In genomic region chr2:70954886-70955285, GRCh38 we compare ENCODE assay signal across 11 cellular contexts. TPM values are rescaled to one million over a fixed set of nuclear protein-coding genes. Genes with fewer than 3 reads are reported as not detected.
"Had no signal": no experiment of that assay in that cellular context is flagged by ENCODE, and none has a peak within 500 bp of the region (broad histone marks: within the 10 kb centered on the region; RNA-seq: fewer than 3 reads in every experiment).

No MANE protein-coding gene starts in this region.

- H3K27ac Mint-ChIP-seq: activated naive CD8-positive, alpha-beta T cell treated with anti-CD3 and anti-CD28 coated beads for 36 hours; T-helper 2 cell treated with Interferon-gamma antibody and Interleukin-4, amounts not matched to agents 5 μg/mL and 100 μg/mL, for 36 hours had no signal

- ATAC-seq: activated CD4-positive, CD25-positive, alpha-beta regulatory T cell treated with anti-CD3 and anti-CD28 coated beads, Interleukin-2, amount 50 U/mL, for 24 hours; left colon; pancreas had no signal

- H3K36me3 Mint-ChIP-seq: activated naive CD8-positive, alpha-beta T cell treated with anti-CD3 and anti-CD28 coated beads for 36 hours had no signal

- H3K4me3 Mint-ChIP-seq: activated naive CD8-positive, alpha-beta T cell treated with anti-CD3 and anti-CD28 coated beads for 36 hours; T-helper 2 cell treated with Interferon-gamma antibody and Interleukin-4, amounts not matched to agents 5 μg/mL and 100 μg/mL, for 36 hours had no signal

- H3K9me3 Mint-ChIP-seq: activated naive CD8-positive, alpha-beta T cell treated with anti-CD3 and anti-CD28 coated beads for 36 hours; T-helper 2 cell treated with Interferon-gamma antibody and Interleukin-4, amounts not matched to agents 5 μg/mL and 100 μg/mL, for 36 hours had no signal

- H3K4me1 ChIP-seq: pancreas, tibial nerve had no signal

- H3K9me3 ChIP-seq: pancreas, tibial nerve had no signal

- H3K4me3 ChIP-seq: dorsolateral prefrontal cortex, pancreas, tibial nerve had no signal

- DNase-seq: activated CD4-positive, alpha-beta T cell treated with anti-CD3 and anti-CD28 coated beads, Interleukin-2, amount 50 U/mL, for 48 hours; activated naive CD8-positive, alpha-beta T cell treated with anti-CD3 and anti-CD28 coated beads for 36 hours; brain microvascular endothelial cell had no signal

- H3K27me3 ChIP-seq: pancreas had no signal

- H3K27ac ChIP-seq: brain microvascular endothelial cell, dorsolateral prefrontal cortex, pancreas, tibial nerve had no signal

- H3K36me3 ChIP-seq: brain microvascular endothelial cell, pancreas, tibial nerve had no signal

RNA-seq across cellular contexts. Expression of gene ATP6V1B1, which starts 19.2 kb away (rescaled TPM):
- total RNA-seq: activated naive CD8-positive, alpha-beta T cell treated with anti-CD3 and anti-CD28 coated beads for 36 hours; glomerular endothelial cell; left colon had no signal

RNA-seq across cellular contexts. Expression of gene ANKRD53, which starts 23.5 kb away (rescaled TPM):
- polyA plus RNA-seq: neural cell had no signal

RNA-seq across cellular contexts. Expression of gene VAX2, which starts 54.5 kb away (rescaled TPM):
- total RNA-seq: activated naive CD8-positive, alpha-beta T cell treated with anti-CD3 and anti-CD28 coated beads for 36 hours; left colon had no signal
